16 cellular contexts compared by ENCODE assay signal in the genomic region with DNA sequence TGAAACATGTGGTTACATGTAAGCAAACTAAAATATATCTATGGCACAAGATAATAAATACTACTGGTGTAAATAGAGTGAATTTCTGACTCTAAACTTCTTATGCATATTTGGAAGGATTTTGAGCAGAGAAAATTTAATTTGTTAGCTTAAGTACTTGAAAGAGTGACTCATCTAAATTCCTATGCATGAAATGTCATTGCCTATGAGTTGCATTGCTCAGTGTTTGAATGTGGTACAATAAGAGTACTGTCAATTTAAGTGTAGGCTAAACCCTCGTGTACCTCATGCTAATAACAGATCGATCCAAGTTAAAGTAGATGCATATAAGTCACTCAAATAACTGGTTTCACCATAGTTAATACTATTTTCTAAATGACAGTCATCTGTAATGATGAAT. TPM values are rescaled to one million over a fixed set of nuclear protein-coding genes. Genes with fewer than 3 reads are reported as not detected.
DNase-seq lines count a peak whose midpoint lies in the region.
"Had no signal": no experiment of that assay in that cellular context is flagged by ENCODE, and none has a peak within 500 bp of the region (broad histone marks: within the 10 kb centered on the region; RNA-seq: fewer than 3 reads in every experiment).

No MANE protein-coding gene starts in this region.

- DNase-seq in AG20443 (ENCODE audit: low spot score), result peak; percentile 12
- DNase-seq in NCI-H226, result peak; percentile 34
- peak; percentile 89 for DNase-seq in dedifferentiated amniotic fluid mesenchymal stem cell (ENCODE audit: extremely low spot score)
- DNase-seq in lung microvascular endothelial cell (ENCODE audit: low read depth in 2 of 2), result peak; percentile 16 to 59
- no peak for DNase-seq in midbrain (lab: John Stamatoyannopoulos, UW)
- DNase-seq in stimulated activated CD4-positive, alpha-beta T cell treated with anti-CD3 and anti-CD28 coated beads, Interleukin-2, amount 100 ng/mL, for 48 hours, result no peak
- no peak for DNase-seq in cerebellum (ENCODE audit: low spot score)
- no peak for DNase-seq in 8988T
- DNase-seq: activated CD4-positive, CD25-positive, alpha-beta regulatory T cell treated with anti-CD3 and anti-CD28 coated beads, Interleukin-2, amount 50 U/mL, for 72 hours; activated T-cell treated with anti-CD3 and anti-CD28 coated beads, Interleukin-2, amount 50 U/mL, for 24 hours; NCI-H2171; pancreas; stimulated activated naive CD4-positive, alpha-beta T cell treated with Interleukin-2 at 50 U/mL for 16 hours; T-cell had no signal

RNA-seq across cellular contexts. Expression of a gene that starts 5.3 kb away (rescaled TPM):
- total RNA-seq in lung microvascular endothelial cell (not detected in 2 replicates), cerebellum (not detected)
- total RNA-seq: ascending aorta, mononuclear cell, pancreas, T-cell had no signal

Comparison
In these comparisons a context has a peak if more than half of its experiments do, and no peak if none do; other contexts are left out.
1. DNase-seq: peak in AG20443 (single experiment), NCI-H226 (single experiment), dedifferentiated amniotic fluid mesenchymal stem cell (single experiment) and lung microvascular endothelial cell (2 of 2); none in midbrain (single experiment), stimulated activated CD4-positive, alpha-beta T cell treated with anti-CD3 and anti-CD28 coated beads, Interleukin-2, amount 100 ng/mL, for 48 hours (0 of 2), cerebellum (single experiment) and 8988T (single experiment).